Comparison of ENCODE assay signal across 36 cellular contexts in genomic region chr7:156539999-156540398, GRCh38.
"Had no signal": no experiment of that assay in that cellular context is flagged by ENCODE, and none has a peak within 500 bp of the region (broad histone marks: within the 10 kb centered on the region; RNA-seq: fewer than 3 reads in every experiment).

No MANE protein-coding gene starts in this region.

- H3K4me3 ChIP-seq: adrenal gland, ascending aorta, body of pancreas, breast epithelium, cardiac muscle cell had no signal

- H3K4me3 Mint-ChIP-seq: activated naive CD4-positive, alpha-beta T cell treated with anti-CD3 and anti-CD28 coated beads for 36 hours; activated naive CD4-positive, alpha-beta T cell treated with anti-CD3 and anti-CD28 coated beads, Interleukin-2, amount 10 ng/mL, durations not matched to agents 7 days and 5 days; activated naive CD4-positive, alpha-beta T cell treated with anti-CD3 and anti-CD28 coated beads, Interleukin-2, amount 50 U/mL, for 24 hours; activated naive CD8-positive, alpha-beta T cell; activated naive CD8-positive, alpha-beta T cell treated with anti-CD3 and anti-CD28 coated beads for 36 hours; activated naive CD8-positive, alpha-beta T cell treated with anti-CD3 and anti-CD28 coated beads, Interleukin-2, amount 10 ng/mL, durations not matched to agents 7 days and 5 days; activated naive CD8-positive, alpha-beta T cell treated with anti-CD3 and anti-CD28 coated beads, Interleukin-2, amount 50 U/mL, for 24 hours; activated T-cell treated with anti-CD3 and anti-CD28 coated beads, Interleukin-2, amount 50 U/mL, for 24 hours; activated T-cell treated with anti-CD3 and anti-CD28 coated beads, Interleukin-2, amount 50 U/mL, for 4 hours; activated T-cell treated with anti-CD3 and anti-CD28 coated beads, Interleukin-2, amount 50 U/mL, for 72 hours; activated T-helper 1 cell treated with anti-CD3 and anti-CD28 coated beads, Interleukin-12 subunit alpha, Interleukin-12 subunit beta, Interleukin-2, Interleukin-4 antibody, amounts not matched to agents 30 ng/mL and 10 ng/mL and 1 ng/mL, durations not matched to agents 14 hours and 24 hours and 36 hours; activated T-helper 17 cell treated with anti-CD3 and anti-CD28 coated beads, Interleukin-2, amount 50 U/mL, for 72 hours; brain; central memory CD8-positive, alpha-beta T cell had no signal

- H3K4me1 ChIP-seq: adrenal gland, ascending aorta, body of pancreas, breast epithelium had no signal

- DNase-seq: activated effector memory CD4-positive, alpha-beta T cell treated with anti-CD3 and anti-CD28 coated beads, Interleukin-2, amount 50 U/mL, for 16 hours; activated effector memory CD4-positive, alpha-beta T cell treated with Interleukin-2 at 50 U/mL for 16 hours; activated gamma-delta T cell; activated gamma-delta T cell treated with Interleukin-2 at 50 U/mL for 16 hours; activated naive CD4-positive, alpha-beta T cell; activated naive CD4-positive, alpha-beta T cell treated with anti-CD3 and anti-CD28 coated beads for 36 hours; activated naive CD4-positive, alpha-beta T cell treated with anti-CD3 and anti-CD28 coated beads, Interleukin-2, amount 10 ng/mL, durations not matched to agents 7 days and 5 days; activated naive CD4-positive, alpha-beta T cell treated with anti-CD3 and anti-CD28 coated beads, Interleukin-2, amount 50 U/mL, for 16 hours; activated naive CD4-positive, alpha-beta T cell treated with Interleukin-2 at 50 U/mL for 16 hours; activated naive CD8-positive, alpha-beta T cell treated with anti-CD3 and anti-CD28 coated beads for 36 hours; activated naive CD8-positive, alpha-beta T cell treated with anti-CD3 and anti-CD28 coated beads, Interleukin-2, amount 10 ng/mL, durations not matched to agents 7 days and 5 days; activated naive CD8-positive, alpha-beta T cell treated with anti-CD3 and anti-CD28 coated beads, Interleukin-2, amount 50 U/mL, for 24 hours; activated T-cell treated with anti-CD3 and anti-CD28 coated beads, Interleukin-2, amount 50 U/mL, for 24 hours; activated T-cell treated with anti-CD3 and anti-CD28 coated beads, Interleukin-2, amount 50 U/mL, for 4 hours; activated T-cell treated with anti-CD3 and anti-CD28 coated beads, Interleukin-2, amount 50 U/mL, for 48 hours; activated T-cell treated with anti-CD3 and anti-CD28 coated beads, Interleukin-2, amount 50 U/mL, for 72 hours; adrenal gland; amniotic stem cell; amygdala; anterior cingulate cortex; aorta; body of pancreas; brain microvascular endothelial cell; central memory CD4-positive, alpha-beta T cell; cerebellar nuclear complex had no signal

- H3K27ac Mint-ChIP-seq: activated naive CD4-positive, alpha-beta T cell treated with anti-CD3 and anti-CD28 coated beads for 36 hours; activated naive CD4-positive, alpha-beta T cell treated with anti-CD3 and anti-CD28 coated beads, Interleukin-2, amount 10 ng/mL, durations not matched to agents 7 days and 5 days; activated naive CD4-positive, alpha-beta T cell treated with anti-CD3 and anti-CD28 coated beads, Interleukin-2, amount 50 U/mL, for 24 hours; activated naive CD4-positive, alpha-beta T cell treated with anti-CD3 and anti-CD28 coated beads, Interleukin-2, amount 50 U/mL, for 72 hours; activated naive CD8-positive, alpha-beta T cell; activated naive CD8-positive, alpha-beta T cell treated with anti-CD3 and anti-CD28 coated beads for 36 hours; activated naive CD8-positive, alpha-beta T cell treated with anti-CD3 and anti-CD28 coated beads, Interleukin-2, amount 10 ng/mL, durations not matched to agents 7 days and 5 days; activated naive CD8-positive, alpha-beta T cell treated with anti-CD3 and anti-CD28 coated beads, Interleukin-2, amount 50 U/mL, for 24 hours; activated T-cell treated with anti-CD3 and anti-CD28 coated beads, Interleukin-2, amount 50 U/mL, for 24 hours; activated T-cell treated with anti-CD3 and anti-CD28 coated beads, Interleukin-2, amount 50 U/mL, for 72 hours; activated T-helper 1 cell treated with anti-CD3 and anti-CD28 coated beads, Interleukin-12 subunit alpha, Interleukin-12 subunit beta, Interleukin-2, Interleukin-4 antibody, amounts not matched to agents 30 ng/mL and 10 ng/mL and 1 ng/mL, durations not matched to agents 14 hours and 24 hours and 36 hours; activated T-helper 17 cell treated with anti-CD3 and anti-CD28 coated beads, Interleukin-2, amount 50 U/mL, for 72 hours; activated T-helper 2 cell treated with anti-CD3 and anti-CD28 coated beads, Interferon-gamma antibody, Interleukin-2, Interleukin-4, amounts not matched to agents 10 μg/mL and 5 μg/mL and 100 μg/mL, durations not matched to agents 14 hours and 24 hours and 36 hours; brain had no signal

- H3K9me3 ChIP-seq: adrenal gland, ascending aorta, body of pancreas, breast epithelium had no signal

- H3K4me1 Mint-ChIP-seq: activated naive CD4-positive, alpha-beta T cell treated with anti-CD3 and anti-CD28 coated beads, Interleukin-2, amount 10 ng/mL, durations not matched to agents 7 days and 5 days; activated naive CD4-positive, alpha-beta T cell treated with anti-CD3 and anti-CD28 coated beads, Interleukin-2, amount 50 U/mL, for 24 hours; activated naive CD8-positive, alpha-beta T cell treated with anti-CD3 and anti-CD28 coated beads for 36 hours; activated naive CD8-positive, alpha-beta T cell treated with anti-CD3 and anti-CD28 coated beads, Interleukin-2, amount 10 ng/mL, durations not matched to agents 7 days and 5 days; activated naive CD8-positive, alpha-beta T cell treated with anti-CD3 and anti-CD28 coated beads, Interleukin-2, amount 50 U/mL, for 24 hours; activated T-helper 17 cell treated with anti-CD3 and anti-CD28 coated beads, Interleukin-2, amount 50 U/mL, for 72 hours; brain; central memory CD8-positive, alpha-beta T cell had no signal

- H3K27me3 ChIP-seq: adrenal gland, ascending aorta, body of pancreas, brain microvascular endothelial cell, breast epithelium, cardiac muscle cell had no signal

- H3K9me3 Mint-ChIP-seq: activated naive CD4-positive, alpha-beta T cell treated with anti-CD3 and anti-CD28 coated beads, Interleukin-2, amount 10 ng/mL, durations not matched to agents 7 days and 5 days; activated naive CD4-positive, alpha-beta T cell treated with anti-CD3 and anti-CD28 coated beads, Interleukin-2, amount 50 U/mL, for 24 hours; activated naive CD4-positive, alpha-beta T cell treated with anti-CD3 and anti-CD28 coated beads, Interleukin-2, amount 50 U/mL, for 72 hours; activated naive CD8-positive, alpha-beta T cell treated with anti-CD3 and anti-CD28 coated beads for 36 hours; activated naive CD8-positive, alpha-beta T cell treated with anti-CD3 and anti-CD28 coated beads, Interleukin-2, amount 10 ng/mL, durations not matched to agents 7 days and 5 days; activated naive CD8-positive, alpha-beta T cell treated with anti-CD3 and anti-CD28 coated beads, Interleukin-2, amount 50 U/mL, for 24 hours; activated T-cell treated with anti-CD3 and anti-CD28 coated beads, Interleukin-2, amount 50 U/mL, for 24 hours; activated T-cell treated with anti-CD3 and anti-CD28 coated beads, Interleukin-2, amount 50 U/mL, for 4 hours; activated T-cell treated with anti-CD3 and anti-CD28 coated beads, Interleukin-2, amount 50 U/mL, for 72 hours; activated T-helper 1 cell treated with anti-CD3 and anti-CD28 coated beads, Interleukin-12 subunit alpha, Interleukin-12 subunit beta, Interleukin-2, Interleukin-4 antibody, amounts not matched to agents 30 ng/mL and 10 ng/mL and 1 ng/mL, durations not matched to agents 14 hours and 24 hours and 36 hours; activated T-helper 17 cell treated with anti-CD3 and anti-CD28 coated beads, Interleukin-2, amount 50 U/mL, for 72 hours; activated T-helper 2 cell treated with anti-CD3 and anti-CD28 coated beads, Interferon-gamma antibody, Interleukin-2, Interleukin-4, amounts not matched to agents 10 μg/mL and 5 μg/mL and 100 μg/mL, durations not matched to agents 14 hours and 24 hours and 36 hours; brain; central memory CD8-positive, alpha-beta T cell had no signal

- H3K36me3 ChIP-seq: adrenal gland, ascending aorta, brain microvascular endothelial cell, breast epithelium, cardiac muscle cell had no signal

- H3K27ac ChIP-seq: adrenal gland, ascending aorta, body of pancreas, brain microvascular endothelial cell, breast epithelium, cardiac muscle cell had no signal

- H3K36me3 Mint-ChIP-seq: activated naive CD4-positive, alpha-beta T cell treated with anti-CD3 and anti-CD28 coated beads, Interleukin-2, amount 10 ng/mL, durations not matched to agents 7 days and 5 days; activated naive CD4-positive, alpha-beta T cell treated with anti-CD3 and anti-CD28 coated beads, Interleukin-2, amount 50 U/mL, for 24 hours; activated naive CD4-positive, alpha-beta T cell treated with anti-CD3 and anti-CD28 coated beads, Interleukin-2, amount 50 U/mL, for 72 hours; activated naive CD8-positive, alpha-beta T cell; activated naive CD8-positive, alpha-beta T cell treated with anti-CD3 and anti-CD28 coated beads for 36 hours; activated naive CD8-positive, alpha-beta T cell treated with anti-CD3 and anti-CD28 coated beads, Interleukin-2, amount 10 ng/mL, durations not matched to agents 7 days and 5 days; brain had no signal

- ATAC-seq: activated naive CD4-positive, alpha-beta T cell treated with anti-CD3 and anti-CD28 coated beads, Interleukin-2, amount 50 U/mL, for 72 hours; activated naive CD8-positive, alpha-beta T cell treated with anti-CD3 and anti-CD28 coated beads, Interleukin-2, amount 50 U/mL, for 24 hours; activated T-cell treated with anti-CD3 and anti-CD28 coated beads, Interleukin-2, amount 50 U/mL, for 4 hours; activated T-cell treated with anti-CD3 and anti-CD28 coated beads, Interleukin-2, amount 50 U/mL, for 72 hours; activated T-helper 17 cell treated with anti-CD3 and anti-CD28 coated beads, Interleukin-2, amount 50 U/mL, for 72 hours; body of pancreas had no signal
